12 cellular contexts compared by ENCODE assay signal in the genomic region with DNA sequence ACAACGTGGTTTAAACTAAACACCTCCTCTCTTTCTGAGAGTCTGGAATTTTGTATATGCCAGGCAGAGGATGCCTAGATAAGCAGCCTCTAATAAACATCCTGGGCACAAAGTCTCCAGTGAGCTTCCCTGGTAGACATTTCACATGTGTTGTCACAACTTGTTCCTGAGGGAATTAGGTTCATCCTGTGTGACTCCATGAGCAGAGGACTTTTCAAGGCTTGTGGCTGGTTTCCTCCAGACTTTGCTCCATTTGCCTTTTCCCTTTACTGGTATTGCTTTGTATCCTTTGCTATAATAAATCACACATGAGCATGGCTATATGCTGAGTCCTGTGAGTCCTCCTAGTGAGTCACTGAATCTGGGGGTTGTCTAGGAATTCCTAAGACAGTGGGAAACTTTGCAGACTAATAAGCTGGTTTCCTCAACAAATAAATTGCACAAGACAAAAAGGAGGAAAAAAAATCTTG.
DNase-seq lines count a peak whose midpoint lies in the region; TF ChIP-seq lines count a peak whose summit lies in the region.
"Had no signal": no experiment of that assay in that cellular context is flagged by ENCODE, and none has a peak within 500 bp of the region (broad histone marks: within the 10 kb centered on the region; RNA-seq: fewer than 3 reads in every experiment).

No MANE protein-coding gene starts in this region.

- H3K4me1 ChIP-seq in Caco-2, result no peaks in the 10 kb centered on the region
- H3K4me1 ChIP-seq: pancreas had no signal

- no peaks in the 10 kb centered on the region for H3K27me3 Mint-ChIP-seq in Caco-2 (ENCODE audit: insufficient read depth, unreplicated experiment)

- H3K36me3 ChIP-seq in Caco-2 (ENCODE audit: control insufficient read depth, insufficient read depth, low read length), result no peaks in the 10 kb centered on the region
- H3K36me3 ChIP-seq: pancreas had no signal

- BruUV-seq in Caco-2 (replicated peaks; lab: Mats Ljungman, UMichigan), result no TSS peak

- no peak overlapping the region for H3K27ac Mint-ChIP-seq in Caco-2 (ENCODE audit: unreplicated experiment)

- H3K9me3 ChIP-seq in Caco-2, result no peaks in the 10 kb centered on the region
- H3K9me3 ChIP-seq: pancreas had no signal

- no peaks in the 10 kb centered on the region for H3K27me3 ChIP-seq in Caco-2 (replicated peaks; ENCODE audit: control insufficient read depth, insufficient read depth, low read length)
- H3K27me3 ChIP-seq: pancreas had no signal

- CTCF ChIA-PET in Caco-2 (lab: Charles Lee), result no interaction called here

- TF ChIP-seq CTCF in astrocyte of the spinal cord (IDR thresholded peaks at IDR 0.05; ENCODE audit: low read depth, low read length) (no peak), Caco-2 (IDR thresholded peaks at IDR 0.05; ENCODE audit: insufficient read depth in 1 of 2, low read depth in 1 of 2, low read length in 1 of 2, severe bottlenecking in 1 of 2, unreplicated experiment in 1 of 2) (no peak)

- H3K9me3 Mint-ChIP-seq in Caco-2 (ENCODE audit: unreplicated experiment), result no peaks in the 10 kb centered on the region

- H3K4me3 ChIP-seq in astrocyte of the spinal cord (ENCODE audit: low read depth, low read length) (no peak overlapping the region), Caco-2 (ENCODE audit: low read depth, low read length) (no peak overlapping the region)
- H3K4me3 ChIP-seq: pancreas had no signal

- intact Hi-C loops in Caco-2 (cut with micrococcal nuclease; ENCODE audit: unreplicated experiment), result no loop called here

- POLR2A ChIA-PET in Caco-2 (lab: Charles Lee), result no interaction called here

- in situ Hi-C loops in astrocyte of the spinal cord (cut with HindIII; ENCODE audit: low sequenced_read_pairs), result no loop called here

- DNase-seq in A172 (ENCODE audit: low spot score) (peak; percentile 91), HS-27A (ENCODE audit: low read depth) (peak; percentile 31), astrocyte of the spinal cord (ENCODE audit: low read depth, low spot score) (peak; percentile 96), glomerular visceral epithelial cell (ENCODE audit: extremely low spot score) (peak; percentile 70), NCI-H2107 treated with DMSO at 0.1 percent for 48 hours (lab: John Stamatoyannopoulos, UW; ENCODE audit: unreplicated experiment) (no peak), Caco-2 (no peak)
- no peak for DNase-seq in activated CD4-positive, CD25-positive, alpha-beta regulatory T cell treated with anti-CD3 and anti-CD28 coated beads, Interleukin-2, amount 50 U/mL, for 72 hours
- DNase-seq in activated naive CD4-positive, alpha-beta T cell treated with anti-CD3 and anti-CD28 coated beads, Interleukin-2, amount 50 U/mL, for 16 hours, result no peak
- DNase-seq: activated CD8-positive, alpha-beta memory T cell treated with anti-CD3 and anti-CD28 coated beads, Interleukin-2, amount 50 U/mL, for 48 hours; aorta; NCI-H2029; pancreas had no signal

- H3K4me3 Mint-ChIP-seq in Caco-2 (ENCODE audit: unreplicated experiment), result no peak overlapping the region

- no peaks in the 10 kb centered on the region for H3K4me1 Mint-ChIP-seq in Caco-2 (ENCODE audit: low read depth, unreplicated experiment)

- H3K36me3 Mint-ChIP-seq in Caco-2 (ENCODE audit: insufficient read depth, unreplicated experiment), result no peaks in the 10 kb centered on the region

Comparison
In these comparisons a context has a peak if more than half of its experiments do, and no peak if none do; other contexts are left out.
1. DNase-seq: peak in A172 (single experiment), HS-27A (single experiment), astrocyte of the spinal cord (single experiment) and glomerular visceral epithelial cell (single experiment); none in activated CD4-positive, CD25-positive, alpha-beta regulatory T cell treated with anti-CD3 and anti-CD28 coated beads, Interleukin-2, amount 50 U/mL, for 72 hours (single experiment), activated naive CD4-positive, alpha-beta T cell treated with anti-CD3 and anti-CD28 coated beads, Interleukin-2, amount 50 U/mL, for 16 hours (single experiment), NCI-H2107 treated with DMSO at 0.1 percent for 48 hours (single experiment) and Caco-2 (0 of 2).